Comparison of ENCODE assay signal across 13 cellular contexts in the genomic region with DNA sequence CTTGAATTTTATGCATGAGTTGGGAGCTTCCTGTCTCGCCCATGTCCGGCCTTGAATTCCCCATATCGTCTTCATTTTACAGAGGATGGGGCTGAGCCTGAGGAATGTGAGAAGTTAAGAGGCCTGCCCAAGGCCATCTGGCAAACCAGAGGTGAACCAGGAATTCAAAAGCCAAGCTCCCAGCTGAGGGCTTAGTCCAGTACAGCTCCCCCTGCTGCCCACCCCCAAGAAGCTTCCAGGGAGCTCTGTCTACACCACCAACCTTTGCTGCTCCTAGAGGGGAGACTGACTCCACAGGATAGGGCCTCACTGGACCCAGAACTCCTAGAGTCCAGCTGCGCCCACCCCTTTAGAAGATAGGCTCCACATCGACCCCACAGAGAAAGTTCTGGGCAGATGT. TPM values are rescaled to one million over a fixed set of nuclear protein-coding genes. Genes with fewer than 3 reads are reported as not detected.
DNase-seq lines count a peak whose midpoint lies in the region; ATAC-seq, FAIRE-seq and TF ChIP-seq lines count a peak whose summit lies in the region.
"Had no signal": no experiment of that assay in that cellular context is flagged by ENCODE, and none has a peak within 500 bp of the region (broad histone marks: within the 10 kb centered on the region; RNA-seq: fewer than 3 reads in every experiment).

No MANE protein-coding gene starts in this region.

- no peaks in the 10 kb centered on the region for H3K9me3 Mint-ChIP-seq in endothelial cell (ENCODE audit: unreplicated experiment)

- no peak for FAIRE-seq in urothelium cell line (lab: Jason Lieb, UNC)
- FAIRE-seq: D721Med had no signal

- H3K4me3 Mint-ChIP-seq in endothelial cell (ENCODE audit: unreplicated experiment) = no peak overlapping the region

- peaks cover 2% of the 10 kb centered on the region for H3K27me3 Mint-ChIP-seq in endothelial cell (ENCODE audit: unreplicated experiment)

- DNase-seq in stimulated activated CD4-positive, alpha-beta T cell treated with anti-CD3 and anti-CD28 coated beads, Interleukin-15, amount 100 ng/mL, for 24 hours = peak; percentile 5
- no peak for DNase-seq in stimulated activated CD4-positive, alpha-beta T cell treated with anti-CD3 and anti-CD28 coated beads, Interleukin-4, amount 100 ng/mL, for 4 hours
- peak; percentile 8 for DNase-seq in NCI-H460 (ENCODE audit: extremely low read depth, low read depth)
- DNase-seq in endothelial cell (ENCODE audit: low spot score) = peak; percentile 49
- DNase-seq in urothelium cell line (ENCODE audit: low spot score) = peak; percentile 48
- no peak for DNase-seq in activated effector memory CD4-positive, alpha-beta T cell treated with anti-CD3 and anti-CD28 coated beads, Interleukin-2, amount 50 U/mL, for 16 hours
- DNase-seq in putamen (ENCODE audit: low spot score) = no peak
- DNase-seq: activated naive CD4-positive, alpha-beta T cell treated with anti-CD3 and anti-CD28 coated beads, Interleukin-2, amount 50 U/mL, for 16 hours; esophagus squamous epithelium had no signal

- TF ChIP-seq CTCF in endothelial cell (IDR thresholded peaks at IDR 0.05; ENCODE audit: unreplicated experiment) = peak; percentile 38

- peaks cover 8% of the 10 kb centered on the region for H3K4me1 Mint-ChIP-seq in endothelial cell (ENCODE audit: unreplicated experiment)

- H3K27ac Mint-ChIP-seq in endothelial cell (ENCODE audit: unreplicated experiment) = no peak overlapping the region

- no peak for ATAC-seq in HG03196 (IDR thresholded peaks at IDR 0.05; ENCODE audit: unreplicated experiment)

- no peaks in the 10 kb centered on the region for H3K36me3 Mint-ChIP-seq in endothelial cell (ENCODE audit: low read depth, unreplicated experiment)

RNA-seq across cellular contexts. Expression of a gene that starts 20.7 kb away (rescaled TPM):
- total RNA-seq in NCI-H460 (2014; rRNA removed; shearing (Covaris generic)) = not detected in 2 replicates
- not detected in 2 replicates for polyA plus RNA-seq in NCI-H460 (2014; cell fraction: nucleus; rRNA removed)
- total RNA-seq in endothelial cell (ENCODE audit: unreplicated experiment) = not detected
- total RNA-seq: esophagus squamous epithelium, mononuclear cell, temporal lobe had no signal

Comparison
In these comparisons a context has a peak if more than half of its experiments do, and no peak if none do; other contexts are left out.
1. DNase-seq: peak in stimulated activated CD4-positive, alpha-beta T cell treated with anti-CD3 and anti-CD28 coated beads, Interleukin-15, amount 100 ng/mL, for 24 hours (single experiment), NCI-H460 (single experiment), endothelial cell (single experiment) and urothelium cell line (single experiment); none in stimulated activated CD4-positive, alpha-beta T cell treated with anti-CD3 and anti-CD28 coated beads, Interleukin-4, amount 100 ng/mL, for 4 hours (0 of 2), activated effector memory CD4-positive, alpha-beta T cell treated with anti-CD3 and anti-CD28 coated beads, Interleukin-2, amount 50 U/mL, for 16 hours (single experiment) and putamen (single experiment).